1 cellular context compared by ENCODE assay signal in genomic region chr5:1245901-1246576, GRCh38.
TF ChIP-seq lines count a peak whose summit lies in the region.

No MANE protein-coding gene starts in this region.

TF ChIP-seq in GM23338, 12 proteins besides CTCF, POLR2A, EP300 and RAD21:
- TF ChIP-seq ZNF462 (CRISPR knock-in tag; IDR thresholded peaks at IDR 0.05), result no peak
- TF ChIP-seq EZH2phosphoT487 (IDR thresholded peaks at IDR 0.05; ENCODE audit: unreplicated experiment), result no peak
- TF ChIP-seq ZNF114 (CRISPR knock-in tag; IDR thresholded peaks at IDR 0.05), result no peak
- no peak for TF ChIP-seq ZNF331 (CRISPR knock-in tag; IDR thresholded peaks at IDR 0.05; ENCODE audit: low read depth)
- no peak for TF ChIP-seq ETS1 (IDR thresholded peaks at IDR 0.05)
